8 cellular contexts compared by ENCODE assay signal in the genomic region with DNA sequence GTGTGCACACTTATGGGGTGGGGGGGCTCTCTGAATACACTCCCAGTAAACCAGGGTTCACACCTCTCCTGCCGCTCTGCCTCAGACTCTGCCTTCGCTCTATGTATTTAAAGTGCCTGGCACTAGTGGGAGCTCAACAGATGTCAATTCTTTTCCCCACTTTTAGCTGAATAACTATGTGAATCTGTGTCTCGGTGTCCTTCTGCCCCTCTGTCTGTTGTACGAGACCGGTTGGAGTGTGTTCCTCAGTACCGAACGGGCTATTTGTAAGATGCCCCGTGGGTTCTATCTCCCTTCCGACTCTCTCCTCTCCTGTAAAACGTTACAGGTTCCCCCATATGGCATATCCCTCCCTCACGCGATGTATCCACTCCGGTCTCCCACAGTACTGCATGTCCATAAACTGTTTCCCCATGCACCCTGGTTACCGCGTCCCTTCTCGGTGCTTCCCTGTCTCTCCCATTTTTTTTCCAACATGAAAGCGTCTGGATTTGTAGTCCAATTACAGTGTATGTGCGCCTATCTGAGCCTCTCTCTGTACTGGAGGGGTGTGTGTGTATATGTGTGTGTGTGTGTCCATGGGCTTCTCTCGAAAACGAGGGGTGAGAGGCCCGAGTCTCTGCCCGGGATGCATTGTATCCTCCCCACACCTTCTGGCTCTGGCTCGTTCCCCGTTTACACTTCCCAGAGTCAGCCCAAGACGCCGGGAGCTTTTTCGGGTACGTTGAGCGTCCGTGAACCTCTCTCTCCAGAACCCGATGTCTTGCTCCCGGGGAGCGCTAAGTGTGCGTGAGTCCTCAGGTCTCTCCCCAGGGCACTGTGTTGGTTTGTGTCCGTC.
DNase-seq lines count a peak whose midpoint lies in the region; ATAC-seq and TF ChIP-seq lines count a peak whose summit lies in the region.

No MANE protein-coding gene starts in this region.

- no peak for TF ChIP-seq CTCF in cardiac fibroblast (IDR thresholded peaks at IDR 0.05; ENCODE audit: low read depth, low read length)

- H3K9me3 Mint-ChIP-seq in stimulated activated naive B cell treated with anti-CD40 and anti-IgM and Interleukin-4, amounts not matched to agents 10 μg/mL and 1 μg/mL and 100 μg/mL, for 72 hours = peaks cover 0 to 2% of the 10 kb centered on the region in 2 donors

- peak in 1 of 2 donors; percentile 0 for ATAC-seq in stimulated activated naive B cell treated with anti-CD40 and anti-IgM and Interleukin-4, amounts not matched to agents 10 μg/mL and 1 μg/mL and 100 μg/mL, for 72 hours (replicated peaks)
- no peak for ATAC-seq in GM21381 (IDR thresholded peaks at IDR 0.05; ENCODE audit: unreplicated experiment)

- peaks cover 0 to 7% of the 10 kb centered on the region in 2 donors for H3K27me3 Mint-ChIP-seq in stimulated activated naive B cell treated with anti-CD40 and anti-IgM and Interleukin-4, amounts not matched to agents 10 μg/mL and 1 μg/mL and 100 μg/mL, for 72 hours

- peak overlapping the region; percentile 94 to 97 for H3K4me3 ChIP-seq in cardiac fibroblast (replicated peaks in 1 of 2; ENCODE audit: low read depth in 2 of 2, low read length in 2 of 2)

- peaks cover 34 to 45% of the 10 kb centered on the region in 2 donors for H3K4me1 Mint-ChIP-seq in stimulated activated naive B cell treated with anti-CD40 and anti-IgM and Interleukin-4, amounts not matched to agents 10 μg/mL and 1 μg/mL and 100 μg/mL, for 72 hours

- H3K36me3 Mint-ChIP-seq in stimulated activated naive B cell treated with anti-CD40 and anti-IgM and Interleukin-4, amounts not matched to agents 10 μg/mL and 1 μg/mL and 100 μg/mL, for 72 hours = peaks cover 10 to 21% of the 10 kb centered on the region in 2 donors

- DNase-seq in DMS 273 (lab: John Stamatoyannopoulos, UW; ENCODE audit: unreplicated experiment) (peak; percentile 66), DMS 273 treated with DMSO at 0.1 percent for 48 hours (lab: John Stamatoyannopoulos, UW) (no peak), NCI-H69 (lab: John Stamatoyannopoulos, UW) (peak; percentile 79), cardiac fibroblast (ENCODE audit: low read depth in 2 of 2) (peak; percentile 56 to 58), kidney tubule cell (ENCODE audit: low spot score) (peak; percentile 47), NCI-H2107 treated with DMSO at 0.1 percent for 48 hours (lab: John Stamatoyannopoulos, UW; ENCODE audit: unreplicated experiment) (no peak)
- no peak for DNase-seq in stimulated activated naive B cell treated with anti-CD40 and anti-IgM and Interleukin-4, amounts not matched to agents 10 μg/mL and 1 μg/mL and 100 μg/mL, for 72 hours

- peak overlapping the region; percentile 95 to 99 for H3K4me3 Mint-ChIP-seq in stimulated activated naive B cell treated with anti-CD40 and anti-IgM and Interleukin-4, amounts not matched to agents 10 μg/mL and 1 μg/mL and 100 μg/mL, for 72 hours

- H3K27ac Mint-ChIP-seq in stimulated activated naive B cell treated with anti-CD40 and anti-IgM and Interleukin-4, amounts not matched to agents 10 μg/mL and 1 μg/mL and 100 μg/mL, for 72 hours = peak overlapping the region; percentile 96

Comparison
In these comparisons a context has a peak if more than half of its experiments do, and no peak if none do; other contexts are left out.
1. DNase-seq: peak in DMS 273 (single experiment), NCI-H69 (single experiment), cardiac fibroblast (2 of 2) and kidney tubule cell (single experiment); none in DMS 273 treated with DMSO at 0.1 percent for 48 hours (single experiment), stimulated activated naive B cell treated with anti-CD40 and anti-IgM and Interleukin-4, amounts not matched to agents 10 μg/mL and 1 μg/mL and 100 μg/mL, for 72 hours (single experiment) and NCI-H2107 treated with DMSO at 0.1 percent for 48 hours (single experiment).